1 cellular context compared by ENCODE assay signal in the genomic region with DNA sequence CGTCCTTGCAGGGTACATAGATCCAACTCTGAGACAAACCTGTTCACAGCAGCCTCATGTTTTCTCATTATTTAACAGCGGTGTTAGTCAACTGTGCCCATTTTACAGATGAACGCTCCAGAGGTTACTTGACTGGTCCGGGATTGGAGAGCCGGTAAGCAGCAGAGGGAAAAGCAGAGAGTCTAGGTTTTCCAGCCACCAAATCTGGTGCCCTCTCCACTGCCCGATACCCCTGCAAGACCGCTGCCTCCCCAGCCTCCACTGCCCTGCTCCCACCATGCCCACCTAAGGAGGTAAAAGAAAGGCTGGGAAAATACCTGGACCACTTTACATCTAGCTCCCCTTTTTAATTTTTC.
TF ChIP-seq lines count a peak whose summit lies in the region.

No MANE protein-coding gene starts in this region.

TF ChIP-seq in HepG2, 621 proteins besides CTCF, POLR2A, EP300 and RAD21:
- TF ChIP-seq ARNTL (CRISPR knock-in tag; IDR thresholded peaks at IDR 0.05) (no peak), ZNF629 (CRISPR knock-in tag; conservative IDR thresholded peaks at IDR 0.05) (peak; percentile 67), ZFP36L1 (CRISPR knock-in tag; IDR thresholded peaks at IDR 0.05) (no peak), ZSCAN9 (CRISPR knock-in tag; IDR thresholded peaks at IDR 0.05; ENCODE audit: borderline replicate concordance) (no peak)
